21 cellular contexts compared by ENCODE assay signal in genomic region chr3:61935819-61936218, GRCh38.
DNase-seq lines count a peak whose midpoint lies in the region; ATAC-seq and TF ChIP-seq lines count a peak whose summit lies in the region.
"Had no signal": no experiment of that assay in that cellular context is flagged by ENCODE, and none has a peak within 500 bp of the region (broad histone marks: within the 10 kb centered on the region; RNA-seq: fewer than 3 reads in every experiment).

No MANE protein-coding gene starts in this region.

- no peak for TF ChIP-seq EP300 in esophagus muscularis mucosa (IDR thresholded peaks at IDR 0.05)

- H3K36me3 ChIP-seq in colonic mucosa (no peaks in the 10 kb centered on the region), esophagus muscularis mucosa (no peaks in the 10 kb centered on the region), mucosa of stomach (ENCODE audit: control insufficient read depth, insufficient read depth, low read length) (no peaks in the 10 kb centered on the region), H7 (replicated peaks; ENCODE audit: control insufficient read depth, insufficient read depth, low read length) (no peaks in the 10 kb centered on the region)
- H3K36me3 ChIP-seq: BE2C, HAP-1 had no signal

- TF ChIP-seq POLR2A in esophagus muscularis mucosa (IDR thresholded peaks at IDR 0.05; ENCODE audit: low read depth): no peak

- peaks cover 2% of the 10 kb centered on the region for H3K4me1 ChIP-seq in colonic mucosa
- peaks cover 3 to 25% (median 13%) of the 10 kb centered on the region in 4 donors for H3K4me1 ChIP-seq in esophagus muscularis mucosa
- peaks cover 14% of the 10 kb centered on the region for H3K4me1 ChIP-seq in mucosa of stomach (ENCODE audit: control insufficient read depth, insufficient read depth, low read length)
- H3K4me1 ChIP-seq: A549, BE2C, HAP-1 had no signal

- no peak overlapping the region for H3K4me3 ChIP-seq in colonic mucosa
- H3K4me3 ChIP-seq in esophagus muscularis mucosa: no peak overlapping the region
- peak overlapping the region; percentile 9 for H3K4me3 ChIP-seq in mucosa of stomach (ENCODE audit: low read length)
- no peak overlapping the region for H3K4me3 ChIP-seq in H7 (ENCODE audit: insufficient read depth, low read depth, low read length)
- H3K4me3 ChIP-seq: A549; BLaER1 treated with 17β-estradiol and CSF1 and Interleukin-3, amounts not matched to agents 10 nM and 100 nM; GM12878; GM23248; HAP-1 had no signal

- ATAC-seq in GM21529 (IDR thresholded peaks at IDR 0.05; ENCODE audit: unreplicated experiment) (no peak), GM18858 (IDR thresholded peaks at IDR 0.05; ENCODE audit: unreplicated experiment) (no peak)
- ATAC-seq: A549 had no signal

- WGBS in esophagus muscularis mucosa: 100% methylated on average over 3 of the region's 3 CpGs

- peaks cover 4% of the 10 kb centered on the region for H3K4me1 Mint-ChIP-seq in endothelial cell (ENCODE audit: unreplicated experiment)
- H3K4me1 Mint-ChIP-seq: CD14-positive monocyte; CD8-positive, alpha-beta memory T cell had no signal

- TF ChIP-seq CTCF in colonic mucosa (IDR thresholded peaks at IDR 0.05): no peak
- TF ChIP-seq CTCF in esophagus muscularis mucosa (IDR thresholded peaks at IDR 0.05): no peak
- no peak for TF ChIP-seq CTCF in endothelial cell (IDR thresholded peaks at IDR 0.05; ENCODE audit: unreplicated experiment)

- DNase-seq in colonic mucosa (peak; percentile 20), esophagus muscularis mucosa (ENCODE audit: extremely low spot score) (peak; percentile 45), H7 (no peak), endothelial cell (ENCODE audit: low spot score) (no peak)
- DNase-seq: 8988T; CD8-positive, alpha-beta memory T cell; DMS 273 treated with DMSO at 0.1 percent for 48 hours; DMS79; GDM1 had no signal

- intact Hi-C loops in colonic mucosa (cut with DNase I): no loop called here
- intact Hi-C loops in esophagus muscularis mucosa (cut with DNase I): no loop called here

- H3K9me3 ChIP-seq in colonic mucosa (no peaks in the 10 kb centered on the region), esophagus muscularis mucosa (peaks cover 0 to 4% (median 0%) of the 10 kb centered on the region in 4 donors), mucosa of stomach (ENCODE audit: control insufficient read depth, low read length) (no peaks in the 10 kb centered on the region)
- H3K9me3 ChIP-seq: A549, BE2C, HAP-1 had no signal

- no peak overlapping the region for H3K4me3 Mint-ChIP-seq in endothelial cell (ENCODE audit: unreplicated experiment)
- H3K4me3 Mint-ChIP-seq: CD14-positive monocyte; CD4-positive, alpha-beta T cell; CD8-positive, alpha-beta memory T cell; HFFc6 had no signal

- H3K9ac ChIP-seq in colonic mucosa (ENCODE audit: low read depth in 2 of 2, low read length in 2 of 2): no peak overlapping the region
- H3K9ac ChIP-seq in mucosa of stomach (ENCODE audit: low read length): no peak overlapping the region
- H3K9ac ChIP-seq: BLaER1 treated with 17β-estradiol and CSF1 and Interleukin-3, amounts not matched to agents 10 nM and 100 nM; GM23248 had no signal

- H3K9me3 Mint-ChIP-seq in endothelial cell (ENCODE audit: unreplicated experiment): no peaks in the 10 kb centered on the region
- H3K9me3 Mint-ChIP-seq: CD4-positive, alpha-beta T cell; HFFc6 had no signal

- H3K27me3 ChIP-seq in colonic mucosa (no peaks in the 10 kb centered on the region), esophagus muscularis mucosa (no peaks in the 10 kb centered on the region), mucosa of stomach (ENCODE audit: control insufficient read depth, insufficient read depth, low read length) (no peaks in the 10 kb centered on the region), H7 (ENCODE audit: control insufficient read depth, insufficient read depth, low read length) (no peaks in the 10 kb centered on the region)
- H3K27me3 ChIP-seq: BE2C; BLaER1 treated with 17β-estradiol and CSF1 and Interleukin-3, amounts not matched to agents 10 nM and 100 nM had no signal

- H3K27ac ChIP-seq in colonic mucosa (no peak overlapping the region), esophagus muscularis mucosa (replicated peaks in 1 of 4) (no peak overlapping the region)
- H3K27ac ChIP-seq: A549; BLaER1 treated with 17β-estradiol and CSF1 and Interleukin-3, amounts not matched to agents 10 nM and 100 nM; GM23248 had no signal

- no peak overlapping the region for H3K27ac Mint-ChIP-seq in endothelial cell (ENCODE audit: unreplicated experiment)
- H3K27ac Mint-ChIP-seq: CD4-positive, alpha-beta T cell; CD8-positive, alpha-beta memory T cell; HFFc6 had no signal

- H3K36me3 Mint-ChIP-seq in endothelial cell (ENCODE audit: low read depth, unreplicated experiment): peaks cover 9% of the 10 kb centered on the region
- H3K36me3 Mint-ChIP-seq: CD14-positive monocyte; CD8-positive, alpha-beta memory T cell had no signal

- H3K27me3 Mint-ChIP-seq in endothelial cell (ENCODE audit: unreplicated experiment): no peaks in the 10 kb centered on the region
- H3K27me3 Mint-ChIP-seq: CD8-positive, alpha-beta memory T cell had no signal

Comparison
In these comparisons a context has a peak if more than half of its experiments do, and no peak if none do; other contexts are left out.
1. DNase-seq: peak in colonic mucosa (single experiment) and esophagus muscularis mucosa (single experiment); none in H7 (single experiment) and endothelial cell (single experiment).